ENCODE assay signal across 7 cellular contexts in genomic region chr18:49460958-49461601, GRCh38. TPM values are rescaled to one million over a fixed set of nuclear protein-coding genes. Genes with fewer than 3 reads are reported as not detected.
DNase-seq lines count a peak whose midpoint lies in the region; ATAC-seq and TF ChIP-seq lines count a peak whose summit lies in the region.

No MANE protein-coding gene starts in this region.

- H3K27ac Mint-ChIP-seq in H9: peak overlapping the region in 2 of 3 experiments; percentile 67 to 70; a peak in 1 of 7 replicates

- H3T11ph ChIP-seq in H9 (ENCODE audit: low read length): no peak overlapping the region

- no peak overlapping the region for H2BK120ac ChIP-seq in H9 (ENCODE audit: low read depth, low read length, poor library complexity, severe bottlenecking)

- no peak overlapping the region for H2BK5ac ChIP-seq in H9 (ENCODE audit: insufficient read length, low read length)

- H3K4me2 ChIP-seq in H9 (ENCODE audit: insufficient read depth, insufficient read length, low read length): peak overlapping the region; percentile 39

- H3K4ac ChIP-seq in H9 (ENCODE audit: low read depth, low read length): no peak overlapping the region

- no peaks in the 10 kb centered on the region for H3K79me1 ChIP-seq in H9 (ENCODE audit: insufficient read depth, low read depth, low read length, poor library complexity, severe bottlenecking)

- H4K5ac ChIP-seq in H9 (ENCODE audit: insufficient read length, low read depth, low read length): no peak overlapping the region

- peaks cover 26% of the 10 kb centered on the region in 2 experiments for H3K4me1 Mint-ChIP-seq in H9

- peaks cover 0 to 1% (median 0%) of the 10 kb centered on the region in 3 experiments; a peak in 1 of 7 replicates for H3K36me3 Mint-ChIP-seq in H9 (ENCODE audit: insufficient read depth in 1 of 3, low read depth in 3 of 3)

- H3K4me3 Mint-ChIP-seq in H9: peak overlapping the region; percentile 75 to 91

- ATAC-seq in RWPE2 (ENCODE audit: low read depth): no peak

- H3K4me1 ChIP-seq in H9 (ENCODE audit: insufficient read depth, low read length): peaks cover 11% of the 10 kb centered on the region; the same call in 1 of the 2 replicates
- H3K4me1 ChIP-seq in RWPE2 (ENCODE audit: insufficient read depth, poor library complexity, severe bottlenecking): peaks cover 4% of the 10 kb centered on the region

- peaks cover 10% of the 10 kb centered on the region for H3K23me2 ChIP-seq in H9 (ENCODE audit: insufficient read length, low read depth, low read length, poor library complexity, severe bottlenecking)

- H4K20me1 ChIP-seq in H9 (ENCODE audit: control insufficient read depth, insufficient read depth, insufficient read length): no peaks in the 10 kb centered on the region

- no peak overlapping the region for H3K56ac ChIP-seq in H9 (ENCODE audit: insufficient read length, low read depth, low read length)

- no peak overlapping the region for H3K18ac ChIP-seq in H9 (ENCODE audit: insufficient read length, low read depth, low read length)

- no peak overlapping the region for H3K14ac ChIP-seq in H9 (ENCODE audit: insufficient read depth, low read length)

- TF ChIP-seq CTCF in H9 (conservative IDR thresholded peaks at IDR 0.05) (no peak), RWPE2 (IDR thresholded peaks at IDR 0.05; ENCODE audit: poor library complexity, severe bottlenecking) (no peak), fibroblast of mammary gland (conservative IDR thresholded peaks at IDR 0.05; ENCODE audit: control insufficient read depth, insufficient read depth, low read depth, low read length) (no peak)

- H3K23ac ChIP-seq in H9 (ENCODE audit: insufficient read length, low read depth, low read length): no peak overlapping the region

- H3K9me3 ChIP-seq in H9 (ENCODE audit: control insufficient read depth, low read depth, low read length): no peaks in the 10 kb centered on the region
- no peaks in the 10 kb centered on the region for H3K9me3 ChIP-seq in RWPE2 (ENCODE audit: severe bottlenecking)

- no CpG with 5 or more reads among the region's 19 CpGs for WGBS in H9 (ENCODE audit: extremely low coverage, insufficient read length, low lambda C conversion rate)

- no peaks in the 10 kb centered on the region for H3K27me3 ChIP-seq in H9 (ENCODE audit: insufficient read depth, low read length)
- no peaks in the 10 kb centered on the region for H3K27me3 ChIP-seq in RWPE2 (ENCODE audit: insufficient read depth, poor library complexity, severe bottlenecking)

- no peak overlapping the region for H2AK5ac ChIP-seq in H9 (ENCODE audit: insufficient read length, low read length)

- H4K91ac ChIP-seq in H9 (ENCODE audit: insufficient read length, low read depth, low read length): no peak overlapping the region

- H3K79me2 ChIP-seq in H9 (ENCODE audit: insufficient read depth, low read length): no peaks in the 10 kb centered on the region; the same call in 1 of the 2 replicates

- no peak overlapping the region for H3K9ac ChIP-seq in H9 (ENCODE audit: extremely low read depth, insufficient read length, low read length)

- no peak overlapping the region for H2BK12ac ChIP-seq in H9 (ENCODE audit: insufficient read length, low read depth, low read length)

- H3K9me3 Mint-ChIP-seq in H9: no peaks in the 10 kb centered on the region

- no peak for DNase-seq in H9
- no peak for DNase-seq in RWPE2 (ENCODE audit: low spot score)
- DNase-seq in fibroblast of mammary gland (ENCODE audit: low read depth): peak; percentile 61
- peak; percentile 64 for DNase-seq in skeletal muscle cell (ENCODE audit: low read depth)
- DNase-seq in middle frontal gyrus (ENCODE audit: extremely low spot score, low spot score): no peak
- no peak for DNase-seq in stimulated activated CD4-positive, alpha-beta T cell treated with anti-CD3 and anti-CD28 coated beads, Interleukin-4, amount 100 ng/mL, for 24 hours
- DNase-seq in Ammon's horn (ENCODE audit: low spot score): no peak

- no peak overlapping the region for H4K8ac ChIP-seq in H9 (replicated peaks; ENCODE audit: insufficient read length, low read depth, low read length)

- H2AFZ ChIP-seq in H9 (ENCODE audit: low read length): no peak overlapping the region

- H2BK15ac ChIP-seq in H9 (ENCODE audit: low read depth, low read length): no peak overlapping the region

- H3K27ac ChIP-seq in H9 (ENCODE audit: insufficient read length, low read depth, low read length) (no peak overlapping the region), RWPE2 (ENCODE audit: poor library complexity, severe bottlenecking) (peak overlapping the region; percentile 33)

- peaks cover 11% of the 10 kb centered on the region for H3K27me3 Mint-ChIP-seq in H9 (ENCODE audit: low read depth)

- H3K36me3 ChIP-seq in RWPE2 (ENCODE audit: low read depth): no peaks in the 10 kb centered on the region

- H3K4me3 ChIP-seq in RWPE2 (ENCODE audit: severe bottlenecking) (peak overlapping the region; percentile 81), fibroblast of mammary gland (ENCODE audit: control insufficient read depth, low read depth, low read length) (peak overlapping the region; percentile 75), skeletal muscle cell (ENCODE audit: low read depth, low read length) (peak overlapping the region; percentile 96)

- no peak overlapping the region for H2BK20ac ChIP-seq in H9 (ENCODE audit: low read depth, low read length, poor library complexity, severe bottlenecking)

RNA-seq across cellular contexts. Expression of gene DYM, which starts 0.6 kb away (rescaled TPM):
- total RNA-seq in H9 (2021): 53.8 and 57.4 TPM in 2 replicates

RNA-seq across cellular contexts. Expression of gene C18orf32, which starts 26.0 kb away (rescaled TPM):
- total RNA-seq in H9 (2021): 24.4 and 26.7 TPM in 2 replicates

RNA-seq across cellular contexts. Expression of gene RPL17, which starts 31.2 kb away (rescaled TPM):
- total RNA-seq in H9 (2021): 2,741 and 2,816 TPM in 2 replicates

Comparison
In these comparisons a context has a peak if more than half of its experiments do, and no peak if none do; other contexts are left out.
1. DNase-seq: peak in fibroblast of mammary gland (single experiment) and skeletal muscle cell (single experiment); none in H9 (single experiment), RWPE2 (single experiment), middle frontal gyrus (single experiment), stimulated activated CD4-positive, alpha-beta T cell treated with anti-CD3 and anti-CD28 coated beads, Interleukin-4, amount 100 ng/mL, for 24 hours (single experiment) and Ammon's horn (single experiment).
2. Peak in every context shown above with its lines, with median percentiles within 50 percentile points of each other: H3K4me3 ChIP-seq.